1 cellular context compared by ENCODE assay signal in genomic region chr1:199254040-199254439, GRCh38.
TF ChIP-seq lines count a peak whose summit lies in the region.
"Not testable (repeated sequence)": the region's sequence is repeated elsewhere in the genome, so short reads cannot be mapped to it uniquely, and the experiment has no call there.

No MANE protein-coding gene starts in this region.

- POLR2A ChIA-PET in HEK293 (lab: Yijun Ruan, JAX), result not testable (repeated sequence)

- not testable (repeated sequence) for H3K27ac ChIP-seq in HEK293 (ENCODE audit: extremely low read depth, low read depth, low read length)

- H3K9me3 ChIP-seq in HEK293 (ENCODE audit: control insufficient read depth, insufficient read depth, low read depth, low read length), result not testable (repeated sequence)

- CTCF ChIA-PET in HEK293 (lab: Yijun Ruan, JAX), result not testable (repeated sequence)

- TF ChIP-seq CTCF in HEK293 (tag by site-specific recombination; IDR thresholded peaks at IDR 0.05), result not testable (repeated sequence)

- H3K36me3 ChIP-seq in HEK293 (ENCODE audit: control insufficient read depth in 2 of 2, insufficient read depth in 1 of 2, low read length in 2 of 2), result not testable (repeated sequence)

- H3K4me1 ChIP-seq in HEK293 (ENCODE audit: control insufficient read depth, insufficient read depth, low read length), result not testable (repeated sequence)

- H3K4me3 ChIP-seq in HEK293 (ENCODE audit: low read depth, low read length), result not testable (repeated sequence)

TF ChIP-seq in HEK293, 187 proteins besides CTCF, POLR2A, EP300 and RAD21:
- TF ChIP-seq SCRT1 (tag by site-specific recombination; IDR thresholded peaks at IDR 0.05; ENCODE audit: borderline replicate concordance) (peak; percentile 77; the same call in 1 of the 2 replicates), SCRT2 (tag by site-specific recombination; IDR thresholded peaks at IDR 0.05) (peak; percentile 93)
